14 cellular contexts compared by ENCODE assay signal in the genomic region with DNA sequence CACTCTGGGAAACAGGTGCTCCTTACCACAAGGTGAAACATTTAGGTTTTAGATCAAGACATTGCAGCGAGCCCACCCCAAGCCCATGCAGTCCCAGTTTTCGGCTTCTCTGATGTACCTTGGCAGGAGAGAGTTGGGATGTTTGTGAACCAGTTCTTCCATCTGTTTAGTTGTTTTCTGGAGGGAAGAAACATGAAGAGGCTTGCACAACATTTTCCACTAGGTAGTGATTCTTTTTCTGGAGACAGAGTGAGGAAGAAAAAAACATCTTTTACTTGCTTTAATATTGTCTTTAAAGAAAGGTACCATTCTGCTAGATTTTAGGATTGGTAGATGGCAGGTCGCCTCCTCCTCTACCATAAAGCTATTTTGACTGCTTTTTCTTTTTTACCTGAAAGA. TPM values are rescaled to one million over a fixed set of nuclear protein-coding genes. Genes with fewer than 3 reads are reported as not detected.
A peak's percentile ranks its signal among the peaks of the same experiment; 100 is the strongest.
DNase-seq lines count a peak whose midpoint lies in the region; ATAC-seq and TF ChIP-seq lines count a peak whose summit lies in the region.
"Had no signal": no experiment of that assay in that cellular context is flagged by ENCODE, and none has a peak within 500 bp of the region (broad histone marks: within the 10 kb centered on the region; RNA-seq: fewer than 3 reads in every experiment).

No MANE protein-coding gene starts in this region.

- no peak for DNase-seq in SK-N-SH
- no peak for DNase-seq in T-cell
- no peak for DNase-seq in psoas muscle
- DNase-seq: 8988T; activated CD4-positive, alpha-beta T cell treated with anti-CD3 and anti-CD28 coated beads, Interleukin-2, amount 50 U/mL, for 1 hour had no signal

- no peak for TF ChIP-seq RAD21 in SK-N-SH (IDR thresholded peaks at IDR 0.05; ENCODE audit: low read length)

- H3K4me1 ChIP-seq in SK-N-SH (ENCODE audit: control insufficient read depth in 1 of 2, insufficient read depth in 2 of 2, low read depth in 1 of 2, low read length in 1 of 2) = peaks cover 8 to 21% of the 10 kb centered on the region in 2 experiments; a peak in 3 of 4 replicates
- no peaks in the 10 kb centered on the region for H3K4me1 ChIP-seq in iPS-15b (ENCODE audit: control insufficient read depth, insufficient read depth, low read length)
- no peaks in the 10 kb centered on the region for H3K4me1 ChIP-seq in psoas muscle

- ATAC-seq in SK-N-SH treated with all-trans-retinoic acid at 6 μM for 48 hours (no peak), T-cell (replicated peaks in 1 of 4) (no peak), psoas muscle (no peak), GM19328 (IDR thresholded peaks at IDR 0.05; ENCODE audit: unreplicated experiment) (no peak), HG03025 (IDR thresholded peaks at IDR 0.05; ENCODE audit: low FRiP score, unreplicated experiment) (no peak), GM18858 (IDR thresholded peaks at IDR 0.05; ENCODE audit: unreplicated experiment) (no peak)
- ATAC-seq: Panc1 had no signal

- no peak overlapping the region for H3K27ac Mint-ChIP-seq in T-cell

- H3K27ac ChIP-seq in SK-N-SH (ENCODE audit: low read depth in 2 of 2, low read length in 1 of 2) (no peak overlapping the region), psoas muscle (peak overlapping the region; percentile 74)
- H3K27ac ChIP-seq: upper lobe of right lung had no signal

- H3K36me3 ChIP-seq in SK-N-SH (replicated peaks in 1 of 2; ENCODE audit: control insufficient read depth in 1 of 2, insufficient read depth in 2 of 2, low read length in 1 of 2) (no peaks in the 10 kb centered on the region), iPS-15b (ENCODE audit: control insufficient read depth, insufficient read depth, low read length) (no peaks in the 10 kb centered on the region), psoas muscle (ENCODE audit: insufficient read depth in 1 of 2, low read depth in 1 of 2) (no peaks in the 10 kb centered on the region)
- H3K36me3 ChIP-seq: upper lobe of right lung had no signal

- peaks cover 22 to 26% (median 24%) of the 10 kb centered on the region in 3 donors for H3K4me1 Mint-ChIP-seq in T-cell

- WGBS in SK-N-SH (ENCODE audit: low lambda C conversion rate) = 61% methylated on average over 3 of the region's 3 CpGs
- WGBS in psoas muscle, 3 donors = 57 to 75% (median 64%) methylated on average over 3 of the region's 3 CpGs

- H2AFZ ChIP-seq in SK-N-SH (ENCODE audit: low read depth) = no peak overlapping the region

- intact Hi-C loops in psoas muscle (cut with DNase I) = loop anchor here in 1 of 2 donors (5.0 kb wide), 1 partner anchor 41 kb away; no protein-coding TSS in a partner anchor

- no peak for TF ChIP-seq EP300 in SK-N-SH (IDR thresholded peaks at IDR 0.05; ENCODE audit: borderline replicate concordance in 1 of 2, low read depth in 1 of 2, low read length in 1 of 2)

- no peaks in the 10 kb centered on the region for H3K79me2 ChIP-seq in SK-N-SH (ENCODE audit: insufficient read depth)

- CTCF ChIA-PET in SK-N-SH (lab: Yijun Ruan, JAX) = interaction anchor here (1.0 to 3.4 kb wide), 9 partner anchors 14 to 195 kb away, joined by 3 to 13 read pairs (median 4); no protein-coding TSS in a partner anchor
- CTCF ChIA-PET in T-cell (lab: Charles Lee) = interaction anchor here in 1 of 2 donors (0.6 kb wide), 1 partner anchor 1848 kb away, joined by 4 read pairs; no protein-coding TSS in a partner anchor

- H3K4me2 ChIP-seq in SK-N-SH = no peak overlapping the region

- H3K4me3 ChIP-seq in SK-N-SH (ENCODE audit: low read depth in 2 of 2, low read length in 1 of 2) (peak overlapping the region; percentile 57; a peak in 2 of 4 replicates), iPS-15b (ENCODE audit: low read depth, low read length) (peak overlapping the region; percentile 65), psoas muscle (peak overlapping the region; percentile 76)

- POLR2A ChIA-PET in SK-N-SH (lab: Yijun Ruan, JAX) (no interaction called here), T-cell (lab: Charles Lee) (interaction anchor here in 1 of 2 donors (0.7 kb wide), 1 partner anchor 93 kb away, joined by 12 read pairs; no protein-coding TSS in a partner anchor)

- H3K27me3 ChIP-seq in SK-N-SH (ENCODE audit: insufficient read depth) = peaks cover 30% of the 10 kb centered on the region
- peaks cover 66% of the 10 kb centered on the region for H3K27me3 ChIP-seq in iPS-15b (ENCODE audit: control insufficient read depth, insufficient read depth, low read length)
- peaks cover 0 to 31% (median 0%) of the 10 kb centered on the region in 3 donors for H3K27me3 ChIP-seq in psoas muscle (ENCODE audit: insufficient read depth in 3 of 3, low read length in 2 of 3)

- no peaks in the 10 kb centered on the region for H3F3A ChIP-seq in SK-N-SH (replicated peaks; ENCODE audit: insufficient read depth)

- H3K9me3 Mint-ChIP-seq in T-cell = peaks cover 7 to 12% (median 8%) of the 10 kb centered on the region in 3 donors

- no peaks in the 10 kb centered on the region for H3K36me3 Mint-ChIP-seq in T-cell

- TF ChIP-seq CTCF in SK-N-SH (IDR thresholded peaks at IDR 0.05) (no peak), psoas muscle (IDR thresholded peaks at IDR 0.05) (no peak)

- H3K9me3 ChIP-seq in SK-N-SH = no peaks in the 10 kb centered on the region
- H3K9me3 ChIP-seq in iPS-15b (ENCODE audit: control insufficient read depth, insufficient read depth, low read length) = peaks cover 1% of the 10 kb centered on the region
- H3K9me3 ChIP-seq in psoas muscle = peaks cover 2% of the 10 kb centered on the region
- H3K9me3 ChIP-seq: upper lobe of right lung had no signal

- H3K27me3 Mint-ChIP-seq in T-cell = peaks cover 58% of the 10 kb centered on the region in 2 donors

- H3K4me3 Mint-ChIP-seq in T-cell = peak overlapping the region; percentile 54 to 86 (median 67)

- H3K9ac ChIP-seq in SK-N-SH (no peak overlapping the region), iPS-15b (ENCODE audit: low read depth, low read length) (no peak overlapping the region)

- no peaks in the 10 kb centered on the region for H3K9me2 ChIP-seq in SK-N-SH

- no peaks in the 10 kb centered on the region for H4K20me1 ChIP-seq in SK-N-SH (ENCODE audit: insufficient read depth)

TF ChIP-seq in SK-N-SH, 30 proteins besides CTCF, POLR2A, EP300 and RAD21 (continues in another document):
- no peak for TF ChIP-seq SMC3 (IDR thresholded peaks at IDR 0.05; ENCODE audit: low read depth, low read length)
- no peak for TF ChIP-seq FOSL2 (IDR thresholded peaks at IDR 0.05; ENCODE audit: borderline replicate concordance, low read depth)
- no peak for TF ChIP-seq SIN3A (IDR thresholded peaks at IDR 0.05; ENCODE audit: borderline replicate concordance, low read depth, low read length)
- no peak for TF ChIP-seq GABPA (IDR thresholded peaks at IDR 0.05; ENCODE audit: low read depth)
- no peak for TF ChIP-seq RCOR1 (IDR thresholded peaks at IDR 0.05; ENCODE audit: low read length)
- TF ChIP-seq, protein P1, sequence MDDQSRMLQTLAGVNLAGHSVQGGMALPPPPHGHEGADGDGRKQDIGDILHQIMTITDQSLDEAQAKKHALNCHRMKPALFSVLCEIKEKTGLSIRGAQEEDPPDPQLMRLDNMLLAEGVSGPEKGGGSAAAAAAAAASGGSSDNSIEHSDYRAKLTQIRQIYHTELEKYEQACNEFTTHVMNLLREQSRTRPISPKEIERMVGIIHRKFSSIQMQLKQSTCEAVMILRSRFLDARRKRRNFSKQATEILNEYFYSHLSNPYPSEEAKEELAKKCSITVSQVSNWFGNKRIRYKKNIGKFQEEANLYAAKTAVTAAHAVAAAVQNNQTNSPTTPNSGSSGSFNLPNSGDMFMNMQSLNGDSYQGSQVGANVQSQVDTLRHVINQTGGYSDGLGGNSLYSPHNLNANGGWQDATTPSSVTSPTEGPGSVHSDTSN (IDR thresholded peaks at IDR 0.05) = no peak

TF ChIP-seq in SK-N-SH treated with all-trans-retinoic acid at 6 μM for 48 hours, 23 proteins besides CTCF, POLR2A, EP300 and RAD21:
- TF ChIP-seq ESRRG (CRISPR knock-in tag; IDR thresholded peaks at IDR 0.05) (no peak), ZC3H10 (CRISPR knock-in tag; IDR thresholded peaks at IDR 0.05) (no peak)

RNA-seq across cellular contexts. Expression of gene LGR5, which starts 1.8 kb away (rescaled TPM):
- polyA plus RNA-seq in SK-N-SH (2012; rRNA removed) (1.4 and 5.6 TPM in 2 replicates), psoas muscle (10 to 100 TPM in 1 of 3 donors, 1 to 10 TPM in 1, under 1 TPM in 1; 0.04 to 19.5 (median 8.7) TPM)
- polyA plus RNA-seq in SK-N-SH (2012; cell fraction: cytosol; rRNA removed) = 4.3 and 5.8 TPM in 2 replicates
- 6.3 and 6.5 TPM in 2 replicates for polyA plus RNA-seq in SK-N-SH (2012; cell fraction: nucleus; rRNA removed)
- total RNA-seq in T-cell (under 1 TPM in 1 of 5 donors, not detected in 4; 0.25 TPM), psoas muscle (1 to 10 TPM; 1.7 to 6.4 (median 4.8) TPM)
- total RNA-seq: myocyte, NCI-H460 had no signal
